ENCODE assay signal across 36 cellular contexts in the genomic region with DNA sequence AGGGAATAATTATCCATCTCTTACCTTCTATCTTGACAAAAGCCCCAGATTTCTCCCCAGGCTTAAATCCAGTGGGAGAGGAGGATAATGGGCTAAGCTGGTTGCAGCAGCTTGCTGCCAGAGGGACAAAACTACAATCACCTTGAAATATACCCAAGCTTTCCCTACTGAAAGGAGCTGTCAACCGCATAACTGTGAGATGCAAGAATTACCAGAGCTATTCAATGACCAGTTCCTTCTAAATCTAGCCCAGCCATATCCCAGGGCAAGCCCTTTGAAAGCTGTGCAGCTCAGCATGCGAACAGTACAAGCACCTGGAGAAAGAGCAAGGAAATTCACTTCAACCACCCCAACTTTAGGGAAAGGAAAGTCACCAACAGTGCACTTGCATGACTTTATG. TPM values are rescaled to one million over a fixed set of nuclear protein-coding genes. Genes with fewer than 3 reads are reported as not detected.
DNase-seq lines count a peak whose midpoint lies in the region; ATAC-seq, FAIRE-seq and TF ChIP-seq lines count a peak whose summit lies in the region.
"Had no signal": no experiment of that assay in that cellular context is flagged by ENCODE, and none has a peak within 500 bp of the region (broad histone marks: within the 10 kb centered on the region; RNA-seq: fewer than 3 reads in every experiment).

No MANE protein-coding gene starts in this region.

- POLR2A ChIA-PET in endothelial cell of umbilical vein (lab: Charles Lee): no interaction called here

- DNase-seq in DMS53 (lab: John Stamatoyannopoulos, UW) (peak; percentile 18), DMS53 treated with DMSO at 0.1 percent for 48 hours (lab: John Stamatoyannopoulos, UW; ENCODE audit: unreplicated experiment) (no peak), NCI-H2227 (lab: John Stamatoyannopoulos, UW; ENCODE audit: unreplicated experiment) (peak; percentile 60), endothelial cell of umbilical vein (ENCODE audit: low read depth, low spot score) (no peak), neural progenitor cell (ENCODE audit: low spot score) (peak; percentile 35)
- no peak for DNase-seq in stimulated activated CD4-positive, alpha-beta T cell treated with anti-CD3 and anti-CD28 coated beads, Interleukin-4, amount 100 ng/mL, for 24 hours
- DNase-seq: activated CD4-positive, alpha-beta memory T cell treated with anti-CD3 and anti-CD28 coated beads for 36 hours; activated CD4-positive, alpha-beta T cell treated with anti-CD3 and anti-CD28 coated beads for 1 hour; activated CD8-positive, alpha-beta memory T cell treated with anti-CD3 and anti-CD28 coated beads, Interleukin-2, amount 50 U/mL, for 4 hours; activated naive CD4-positive, alpha-beta T cell; activated naive CD8-positive, alpha-beta T cell treated with anti-CD3 and anti-CD28 coated beads, Interleukin-2, amount 50 U/mL, for 24 hours; Calu3; esophagus squamous epithelium; foreskin keratinocyte; kidney; NCI-H1092 treated with DMSO at 0.1 percent for 48 hours; NCI-H2081; NCI-H446; NCI-H774; pancreas; stimulated activated naive CD4-positive, alpha-beta T cell; T-helper 1 cell; upper lobe of left lung had no signal

- H4K20me1 ChIP-seq in endothelial cell of umbilical vein (replicated peaks; ENCODE audit: control insufficient read depth, extremely low read depth, insufficient read depth, low read length) (no peaks in the 10 kb centered on the region), neural progenitor cell (ENCODE audit: low read depth) (no peaks in the 10 kb centered on the region)

- H3K4me1 ChIP-seq in endothelial cell of umbilical vein (ENCODE audit: control insufficient read depth, extremely low read depth, insufficient read depth, low read length) (no peaks in the 10 kb centered on the region), neural progenitor cell (peaks cover 16% of the 10 kb centered on the region)
- H3K4me1 ChIP-seq: esophagus squamous epithelium, foreskin keratinocyte, pancreas, upper lobe of left lung had no signal

- no peaks in the 10 kb centered on the region for H3K9me3 Mint-ChIP-seq in neural progenitor cell

- no peaks in the 10 kb centered on the region for H3K27me3 ChIP-seq in endothelial cell of umbilical vein (ENCODE audit: control insufficient read depth in 2 of 2, insufficient read depth in 2 of 2, low read length in 2 of 2)
- no peaks in the 10 kb centered on the region for H3K27me3 ChIP-seq in neural progenitor cell
- H3K27me3 ChIP-seq: esophagus squamous epithelium, foreskin keratinocyte, upper lobe of left lung had no signal

- dilution Hi-C loops in endothelial cell of umbilical vein (cut with MboI; ENCODE audit: extremely low pct_ligation_motif_present, low sequenced_read_pairs): no loop called here

- TF ChIP-seq CTCF in endothelial cell of umbilical vein (IDR thresholded peaks at IDR 0.05; ENCODE audit: extremely low read depth in 1 of 2, insufficient read depth in 1 of 2, low read depth in 1 of 2, low read length in 2 of 2) (no peak), neural progenitor cell (IDR thresholded peaks at IDR 0.05) (no peak)

- peak; percentile 40 for FAIRE-seq in endothelial cell of umbilical vein (lab: Jason Lieb, UNC)
- FAIRE-seq: H1, pancreas, TTC549 had no signal

- H3K4me3 ChIP-seq in endothelial cell of umbilical vein (replicated peaks in 1 of 3; ENCODE audit: insufficient read depth in 1 of 3, low read depth in 1 of 3, low read length in 3 of 3) (no peak overlapping the region), neural progenitor cell (no peak overlapping the region)
- H3K4me3 ChIP-seq: esophagus squamous epithelium, lung, pancreas, SK-N-MC, skin epidermis, upper lobe of left lung had no signal

- no TSS peak for BruUV-seq in endothelial cell of umbilical vein (replicated peaks; lab: Mats Ljungman, UMichigan)

- no peak overlapping the region for H2AFZ ChIP-seq in endothelial cell of umbilical vein (ENCODE audit: low read depth, low read length)
- no peak overlapping the region for H2AFZ ChIP-seq in neural progenitor cell (replicated peaks)

- H3K27ac ChIP-seq in endothelial cell of umbilical vein (ENCODE audit: insufficient read depth, low read depth, low read length) (no peak overlapping the region), neural progenitor cell (no peak overlapping the region)
- H3K27ac ChIP-seq: 22Rv1, C4-2B, esophagus squamous epithelium, foreskin keratinocyte, pancreas, SK-N-MC, skin epidermis, upper lobe of left lung had no signal

- H3K27ac Mint-ChIP-seq in neural progenitor cell: no peak overlapping the region
- H3K27ac Mint-ChIP-seq: activated CD4-positive, alpha-beta memory T cell treated with anti-CD3 and anti-CD28 coated beads for 36 hours; activated naive CD8-positive, alpha-beta T cell treated with anti-CD3 and anti-CD28 coated beads, Interleukin-2, amount 50 U/mL, for 24 hours; natural killer cell treated with Interleukin-12 subunit alpha and Interleukin-12 subunit beta and Interleukin-15 and Interleukin-18, amount 100 ng/mL, for 72 hours had no signal

- CTCF ChIA-PET in endothelial cell of umbilical vein (lab: Charles Lee): interaction anchor here (0.6 kb wide), 2 partner anchors 636 to 657 kb away, joined by 3 read pairs; no protein-coding TSS in a partner anchor

- H3K9me1 ChIP-seq in endothelial cell of umbilical vein (replicated peaks; ENCODE audit: control insufficient read depth, extremely low read depth, insufficient read depth, low read length): no peaks in the 10 kb centered on the region

- H3K4me2 ChIP-seq in endothelial cell of umbilical vein (ENCODE audit: insufficient read depth, low read length) (no peak overlapping the region), neural progenitor cell (no peak overlapping the region)

- TF ChIP-seq POLR2A in endothelial cell of umbilical vein (IDR thresholded peaks at IDR 0.05; ENCODE audit: low read depth, low read length): no peak

- no peaks in the 10 kb centered on the region for H3F3A ChIP-seq in neural progenitor cell (ENCODE audit: low read depth)

- no peaks in the 10 kb centered on the region for H3K79me2 ChIP-seq in endothelial cell of umbilical vein (ENCODE audit: control insufficient read depth, insufficient read depth, low read length)
- no peaks in the 10 kb centered on the region for H3K79me2 ChIP-seq in neural progenitor cell (ENCODE audit: low read depth)

- no peak overlapping the region for H3K4me3 Mint-ChIP-seq in neural progenitor cell
- H3K4me3 Mint-ChIP-seq: activated CD4-positive, alpha-beta memory T cell treated with anti-CD3 and anti-CD28 coated beads for 36 hours; activated naive CD8-positive, alpha-beta T cell treated with anti-CD3 and anti-CD28 coated beads, Interleukin-2, amount 50 U/mL, for 24 hours; natural killer cell treated with Interleukin-12 subunit alpha and Interleukin-12 subunit beta and Interleukin-15 and Interleukin-18, amount 100 ng/mL, for 72 hours had no signal

- H3K9me3 ChIP-seq in endothelial cell of umbilical vein (replicated peaks; ENCODE audit: control insufficient read depth, insufficient read depth, low read length) (no peaks in the 10 kb centered on the region), neural progenitor cell (ENCODE audit: low read depth) (no peaks in the 10 kb centered on the region)
- H3K9me3 ChIP-seq: esophagus squamous epithelium, pancreas, upper lobe of left lung had no signal

- H3K36me3 ChIP-seq in endothelial cell of umbilical vein (ENCODE audit: control insufficient read depth in 2 of 2, extremely low read depth in 1 of 2, insufficient read depth in 2 of 2, low read length in 2 of 2): no peaks in the 10 kb centered on the region
- no peaks in the 10 kb centered on the region for H3K36me3 ChIP-seq in neural progenitor cell
- H3K36me3 ChIP-seq: esophagus squamous epithelium, pancreas, upper lobe of left lung had no signal

- H3K4me1 Mint-ChIP-seq in neural progenitor cell: peaks cover 21% of the 10 kb centered on the region
- H3K4me1 Mint-ChIP-seq: activated naive CD8-positive, alpha-beta T cell treated with anti-CD3 and anti-CD28 coated beads, Interleukin-2, amount 50 U/mL, for 24 hours had no signal

- H3K9ac ChIP-seq in endothelial cell of umbilical vein (replicated peaks; ENCODE audit: extremely low read depth, insufficient read depth, low read length) (no peak overlapping the region), neural progenitor cell (no peak overlapping the region)

- H3K27me3 Mint-ChIP-seq in neural progenitor cell (ENCODE audit: insufficient read depth, low read depth): no peaks in the 10 kb centered on the region
- H3K27me3 Mint-ChIP-seq: activated CD4-positive, alpha-beta memory T cell treated with anti-CD3 and anti-CD28 coated beads for 36 hours; activated naive CD8-positive, alpha-beta T cell treated with anti-CD3 and anti-CD28 coated beads, Interleukin-2, amount 50 U/mL, for 24 hours; natural killer cell treated with Interleukin-12 subunit alpha and Interleukin-12 subunit beta and Interleukin-15 and Interleukin-18, amount 100 ng/mL, for 72 hours had no signal

- H3K36me3 Mint-ChIP-seq in neural progenitor cell: no peaks in the 10 kb centered on the region
- H3K36me3 Mint-ChIP-seq: activated CD4-positive, alpha-beta memory T cell treated with anti-CD3 and anti-CD28 coated beads for 36 hours; natural killer cell treated with Interleukin-12 subunit alpha and Interleukin-12 subunit beta and Interleukin-15 and Interleukin-18, amount 100 ng/mL, for 72 hours had no signal

- ATAC-seq in GM21737 (IDR thresholded peaks at IDR 0.05; ENCODE audit: unreplicated experiment) (no peak), GM18907 (IDR thresholded peaks at IDR 0.05; ENCODE audit: unreplicated experiment) (no peak)
- ATAC-seq: activated naive CD8-positive, alpha-beta T cell treated with anti-CD3 and anti-CD28 coated beads, Interleukin-2, amount 50 U/mL, for 24 hours; foreskin keratinocyte; natural killer cell treated with Interleukin-12 subunit alpha and Interleukin-12 subunit beta and Interleukin-15 and Interleukin-18, amount 100 ng/mL, for 72 hours; pancreas had no signal

- intact Hi-C loops in endothelial cell of umbilical vein (cut with micrococcal nuclease): no loop called here

TF ChIP-seq in endothelial cell of umbilical vein, 7 proteins besides CTCF, POLR2A, EP300 and RAD21 (continues in another document):
- no peak for TF ChIP-seq FOS (IDR thresholded peaks at IDR 0.05; ENCODE audit: borderline replicate concordance, insufficient read depth, low read length)
- TF ChIP-seq JUN (IDR thresholded peaks at IDR 0.05; ENCODE audit: borderline replicate concordance, insufficient read depth, insufficient read length, low read depth): no peak

RNA-seq across cellular contexts. Expression of a gene that starts 1.0 kb away (rescaled TPM):
- total RNA-seq in endothelial cell of umbilical vein (not detected in 2 replicates), neural progenitor cell (ENCODE audit: low replicate concordance) (not detected in 2 replicates)
- polyA plus RNA-seq in endothelial cell of umbilical vein: not detected in 2 replicates
- polyA plus RNA-seq in endothelial cell of umbilical vein (2011; cell fraction: cytosol; rRNA removed): not detected in 2 replicates
- polyA plus RNA-seq in endothelial cell of umbilical vein (2011; cell fraction: nucleus; rRNA removed): not detected in 2 replicates
- polyA plus RNA-seq in endothelial cell of umbilical vein (2012): not detected in 2 replicates
- polyA minus RNA-seq in endothelial cell of umbilical vein: not detected in 2 replicates
- polyA minus RNA-seq in endothelial cell of umbilical vein (2011; cell fraction: cytosol; rRNA and poly(A)+ RNA removed): not detected
- polyA minus RNA-seq in endothelial cell of umbilical vein (2011; cell fraction: nucleus; rRNA and poly(A)+ RNA removed): under 0.01 TPM in 1 of 2 replicates, not detected in the other
- total RNA-seq: activated CD4-positive, alpha-beta memory T cell treated with anti-CD3 and anti-CD28 coated beads for 36 hours; Calu3; foreskin keratinocyte; HT1080; mononuclear cell; natural killer cell treated with Interleukin-12 subunit alpha and Interleukin-12 subunit beta and Interleukin-15 and Interleukin-18, amount 100 ng/mL, for 72 hours; renal cortical epithelial cell had no signal
- polyA plus RNA-seq: foreskin keratinocyte had no signal

Comparison
In these comparisons a context has a peak if more than half of its experiments do, and no peak if none do; other contexts are left out.
1. DNase-seq: peak in DMS53 (single experiment), NCI-H2227 (single experiment) and neural progenitor cell (single experiment); none in DMS53 treated with DMSO at 0.1 percent for 48 hours (single experiment), endothelial cell of umbilical vein (single experiment) and stimulated activated CD4-positive, alpha-beta T cell treated with anti-CD3 and anti-CD28 coated beads, Interleukin-4, amount 100 ng/mL, for 24 hours (single experiment).